8 cellular contexts compared by ENCODE assay signal in genomic region chr6:45681860-45682488, GRCh38.
DNase-seq lines count a peak whose midpoint lies in the region; ATAC-seq and TF ChIP-seq lines count a peak whose summit lies in the region.

No MANE protein-coding gene starts in this region.

- peaks cover 35% of the 10 kb centered on the region for H3K4me1 Mint-ChIP-seq in activated CD4-positive, alpha-beta memory T cell treated with anti-CD3 and anti-CD28 coated beads, Interleukin-2, amount 10 ng/mL, durations not matched to agents 7 days and 5 days
- H3K4me1 Mint-ChIP-seq in type B pancreatic cell (ENCODE audit: unreplicated experiment) = peaks cover 14% of the 10 kb centered on the region

- no peak for TF ChIP-seq CTCF in GM10266 (IDR thresholded peaks at IDR 0.05; ENCODE audit: control insufficient read depth, insufficient read depth, low read depth, missing control alignments)
- TF ChIP-seq CTCF in type B pancreatic cell (conservative IDR thresholded peaks at IDR 0.05) = no peak

- POLR2A ChIA-PET in activated CD4-positive, alpha-beta memory T cell treated with anti-CD3 and anti-CD28 coated beads, Interleukin-2, amount 10 ng/mL, durations not matched to agents 7 days and 5 days (lab: Charles Lee) = interaction anchor here (0.6 to 1.1 kb wide), 3 partner anchors 28 to 261 kb away, joined by 3 to 4 read pairs (median 4); no protein-coding TSS in a partner anchor

- CTCF ChIA-PET in activated CD4-positive, alpha-beta memory T cell treated with anti-CD3 and anti-CD28 coated beads, Interleukin-2, amount 10 ng/mL, durations not matched to agents 7 days and 5 days (lab: Charles Lee) = interaction anchor here (0.7 kb wide), 1 partner anchor 213 kb away, joined by 3 read pairs; no protein-coding TSS in a partner anchor

- H3K36me3 Mint-ChIP-seq in activated CD4-positive, alpha-beta memory T cell treated with anti-CD3 and anti-CD28 coated beads, Interleukin-2, amount 10 ng/mL, durations not matched to agents 7 days and 5 days (ENCODE audit: low read depth) = peaks cover 28% of the 10 kb centered on the region
- H3K36me3 Mint-ChIP-seq in type B pancreatic cell = no peaks in the 10 kb centered on the region

- H3K4me3 Mint-ChIP-seq in activated CD4-positive, alpha-beta memory T cell treated with anti-CD3 and anti-CD28 coated beads, Interleukin-2, amount 10 ng/mL, durations not matched to agents 7 days and 5 days = no peak overlapping the region
- no peak overlapping the region for H3K4me3 Mint-ChIP-seq in type B pancreatic cell

- peak overlapping the region; percentile 21 for H3K27ac Mint-ChIP-seq in activated CD4-positive, alpha-beta memory T cell treated with anti-CD3 and anti-CD28 coated beads, Interleukin-2, amount 10 ng/mL, durations not matched to agents 7 days and 5 days
- H3K27ac Mint-ChIP-seq in type B pancreatic cell = no peak overlapping the region

- peaks cover 1% of the 10 kb centered on the region for H3K27me3 Mint-ChIP-seq in activated CD4-positive, alpha-beta memory T cell treated with anti-CD3 and anti-CD28 coated beads, Interleukin-2, amount 10 ng/mL, durations not matched to agents 7 days and 5 days
- peaks cover 6% of the 10 kb centered on the region for H3K27me3 Mint-ChIP-seq in type B pancreatic cell

- H3K9me3 Mint-ChIP-seq in activated CD4-positive, alpha-beta memory T cell treated with anti-CD3 and anti-CD28 coated beads, Interleukin-2, amount 10 ng/mL, durations not matched to agents 7 days and 5 days = peaks cover 25% of the 10 kb centered on the region
- peaks cover 17% of the 10 kb centered on the region for H3K9me3 Mint-ChIP-seq in type B pancreatic cell

- DNase-seq in GM10266 (ENCODE audit: extremely low spot score) (peak; percentile 77), type B pancreatic cell (ENCODE audit: extremely low spot score, unreplicated experiment) (no peak), hypothalamus (lab: John Stamatoyannopoulos, UW) (no peak), sciatic nerve (ENCODE audit: low spot score) (no peak)
- DNase-seq in activated CD4-positive, alpha-beta memory T cell treated with anti-CD3 and anti-CD28 coated beads, Interleukin-2, amount 10 ng/mL, durations not matched to agents 7 days and 5 days = peak; percentile 74
- DNase-seq in stimulated activated CD4-positive, alpha-beta T cell treated with anti-CD3 and anti-CD28 coated beads, Interleukin-2, amount 100 ng/mL, for 24 hours = peak; percentile 33 to 49

- ATAC-seq in GM19468 (IDR thresholded peaks at IDR 0.05; ENCODE audit: extremely low read depth, unreplicated experiment) (peak; percentile 91), HG03442 (IDR thresholded peaks at IDR 0.05; ENCODE audit: unreplicated experiment) (peak; percentile 95), sciatic nerve (no peak)

- intact Hi-C loops in sciatic nerve (cut with DNase I) = no loop called here

Comparison
In these comparisons a context has a peak if more than half of its experiments do, and no peak if none do; other contexts are left out.
1. DNase-seq: peak in GM10266 (single experiment), activated CD4-positive, alpha-beta memory T cell treated with anti-CD3 and anti-CD28 coated beads, Interleukin-2, amount 10 ng/mL, durations not matched to agents 7 days and 5 days (single experiment) and stimulated activated CD4-positive, alpha-beta T cell treated with anti-CD3 and anti-CD28 coated beads, Interleukin-2, amount 100 ng/mL, for 24 hours (2 of 2); none in type B pancreatic cell (single experiment), hypothalamus (0 of 51) and sciatic nerve (single experiment).